7 cellular contexts compared by ENCODE assay signal in the genomic region with DNA sequence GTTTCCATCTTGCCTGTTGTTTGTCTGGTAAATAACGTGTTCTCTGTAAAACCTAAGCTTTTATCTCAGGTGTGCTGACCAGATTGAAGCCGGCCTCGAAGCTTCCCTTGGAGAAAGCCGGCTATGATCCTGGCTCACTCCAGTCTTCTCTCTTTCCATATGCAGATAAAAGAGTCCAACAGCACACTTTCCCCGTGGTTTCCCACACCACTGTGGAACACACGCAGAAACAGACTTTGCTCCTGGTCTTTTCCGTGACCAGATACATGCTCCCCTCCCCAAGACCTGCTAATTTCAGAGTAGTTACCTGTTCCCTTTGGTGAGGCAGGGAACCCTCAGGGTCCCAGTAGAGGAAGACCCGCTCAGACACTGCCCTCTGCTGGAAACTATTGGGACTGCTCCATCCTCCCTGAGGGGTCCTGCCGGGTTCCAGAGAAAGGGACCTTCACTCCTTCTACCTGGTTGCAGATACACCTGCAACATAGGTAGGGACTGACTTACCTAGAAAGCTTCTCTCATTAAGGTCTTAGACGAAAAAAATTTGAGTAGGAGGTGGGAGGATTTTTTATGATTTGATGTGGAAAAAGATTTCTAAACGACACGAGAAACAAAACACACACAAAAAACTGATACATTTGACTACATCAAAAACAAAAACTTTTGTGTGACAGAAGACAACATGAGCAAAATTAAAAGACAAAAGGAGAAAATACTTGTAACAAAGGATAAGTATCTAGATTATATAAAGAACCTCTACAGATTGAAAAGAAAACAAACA.
DNase-seq lines count a peak whose midpoint lies in the region; ATAC-seq and TF ChIP-seq lines count a peak whose summit lies in the region.

No MANE protein-coding gene starts in this region.

- peak; percentile 91 for TF ChIP-seq CTCF in GM06990 (IDR thresholded peaks at IDR 0.05; ENCODE audit: insufficient read depth, low read length, poor library complexity, severe bottlenecking)
- peak; percentile 45 to 72 (median 67) for TF ChIP-seq CTCF in adrenal gland (IDR thresholded peaks at IDR 0.05)

- H3K27me3 ChIP-seq in GM06990 (replicated peaks; ENCODE audit: control insufficient read depth, insufficient read depth, low read length): peaks cover 2% of the 10 kb centered on the region; the same call in 1 of the 2 replicates
- H3K27me3 ChIP-seq in adrenal gland: no peaks in the 10 kb centered on the region
- H3K27me3 ChIP-seq in iPS DF 6.9 (ENCODE audit: control insufficient read depth, insufficient read depth, low read length): no peaks in the 10 kb centered on the region

- H3K36me3 ChIP-seq in GM06990 (ENCODE audit: control insufficient read depth, insufficient read depth, low read length) (no peaks in the 10 kb centered on the region), adrenal gland (replicated peaks in 1 of 2) (no peaks in the 10 kb centered on the region), iPS DF 6.9 (ENCODE audit: control insufficient read depth, insufficient read depth, low read length) (no peaks in the 10 kb centered on the region)

- H3K4me3 ChIP-seq in GM06990 (replicated peaks; ENCODE audit: low read depth, low read length): no peak overlapping the region
- H3K4me3 ChIP-seq in adrenal gland: no peak overlapping the region
- H3K4me3 ChIP-seq in iPS DF 6.9 (ENCODE audit: low read length): no peak overlapping the region

- 54 to 59% (median 58%) methylated on average over 12 of the region's 12 CpGs for WGBS in adrenal gland, 4 donors
- 100% methylated on average over 3 of the region's 12 CpGs for WGBS in iPS DF 6.9 (ENCODE audit: insufficient coverage, insufficient read length)

- DNase-seq in GM06990 (ENCODE audit: extremely low read depth, insufficient read length) (no peak), T follicular helper cell (ENCODE audit: low read depth) (peak; percentile 54), adrenal gland (peak in 6 of 7 donors; percentile 27 to 67 (median 42)), iPS DF 6.9 (ENCODE audit: low read depth, low spot score) (peak; percentile 73), RKO (ENCODE audit: low spot score) (no peak)
- DNase-seq in stimulated activated CD4-positive, alpha-beta T cell treated with anti-CD3 and anti-CD28 coated beads, Interleukin-4, amount 100 ng/mL, for 1 hour: peak; percentile 70

- no peaks in the 10 kb centered on the region for H3K4me1 ChIP-seq in adrenal gland (replicated peaks in 1 of 2)
- H3K4me1 ChIP-seq in iPS DF 6.9 (ENCODE audit: control insufficient read depth, insufficient read depth, low read length): peaks cover 2% of the 10 kb centered on the region; the same call in 1 of the 2 replicates

- H3K27ac ChIP-seq in adrenal gland (no peak overlapping the region), iPS DF 6.9 (ENCODE audit: low read length) (no peak overlapping the region)

- TF ChIP-seq POLR2A in adrenal gland (IDR thresholded peaks at IDR 0.05): no peak

- intact Hi-C loops in adrenal gland (cut with DNase I): loop anchor here in 1 of 2 donors (10.0 kb wide), 1 partner anchor 906 kb away; no protein-coding TSS in a partner anchor

- H3K9me3 ChIP-seq in adrenal gland (replicated peaks in 1 of 3) (no peaks in the 10 kb centered on the region), iPS DF 6.9 (ENCODE audit: control insufficient read depth, insufficient read depth, low read length) (no peaks in the 10 kb centered on the region)

- peak; percentile 59 for ATAC-seq in HG03442 (IDR thresholded peaks at IDR 0.05; ENCODE audit: unreplicated experiment)

Comparison
In these comparisons a context has a peak if more than half of its experiments do, and no peak if none do; other contexts are left out.
1. DNase-seq: peak in T follicular helper cell (single experiment), adrenal gland (6 of 7), iPS DF 6.9 (single experiment) and stimulated activated CD4-positive, alpha-beta T cell treated with anti-CD3 and anti-CD28 coated beads, Interleukin-4, amount 100 ng/mL, for 1 hour (single experiment); none in GM06990 (single experiment) and RKO (single experiment).